In genomic region chr2:53818854-53819435, GRCh38 we compare ENCODE assay signal across 2 cellular contexts.
TF ChIP-seq lines count a peak whose summit lies in the region.

No MANE protein-coding gene starts in this region.

TF ChIP-seq in IMR-90, 13 proteins besides CTCF, POLR2A, EP300 and RAD21 (continued from another document):
- no peak for TF ChIP-seq ELK1 (IDR thresholded peaks at IDR 0.05; ENCODE audit: borderline replicate concordance, low read depth, low read length)
- TF ChIP-seq RFX5 (IDR thresholded peaks at IDR 0.05; ENCODE audit: low read depth, low read length) = no peak
- no peak for TF ChIP-seq MXI1 (IDR thresholded peaks at IDR 0.05; ENCODE audit: borderline replicate concordance, low read depth, low read length)
- no peak for TF ChIP-seq USF2 (IDR thresholded peaks at IDR 0.05; ENCODE audit: low read depth, low read length)
- no peak for TF ChIP-seq CEBPB (IDR thresholded peaks at IDR 0.05; ENCODE audit: low read depth, low read length)
TF ChIP-seq in IMR-90: peak in this region for 0.

TF ChIP-seq in HEK293T, 16 proteins besides CTCF, POLR2A, EP300 and RAD21 (continued from another document):
- TF ChIP-seq HDGF (IDR thresholded peaks at IDR 0.05; ENCODE audit: borderline replicate concordance) = no peak
- no peak for TF ChIP-seq TARDBP (IDR thresholded peaks at IDR 0.05)
- TF ChIP-seq FOXK2 (IDR thresholded peaks at IDR 0.05) = no peak
- no peak for TF ChIP-seq SUZ12 (IDR thresholded peaks at IDR 0.05)
- TF ChIP-seq ELF4 (IDR thresholded peaks at IDR 0.05) = no peak
- TF ChIP-seq ARNT (IDR thresholded peaks at IDR 0.05) = no peak
- no peak for TF ChIP-seq L3MBTL2 (conservative IDR thresholded peaks at IDR 0.05)
- no peak for TF ChIP-seq BHLHE40 (IDR thresholded peaks at IDR 0.05; ENCODE audit: borderline replicate concordance)
- TF ChIP-seq LEF1 (IDR thresholded peaks at IDR 0.05; ENCODE audit: borderline replicate concordance) = no peak
- TF ChIP-seq ZNF384 (IDR thresholded peaks at IDR 0.05) = no peak
- TF ChIP-seq FOXA1 (IDR thresholded peaks at IDR 0.05) = no peak
- TF ChIP-seq FOXM1 (IDR thresholded peaks at IDR 0.05; ENCODE audit: borderline replicate concordance) = no peak
- no peak for TF ChIP-seq SP1 (IDR thresholded peaks at IDR 0.05)
